ENCODE assay signal across 34 cellular contexts in the genomic region with DNA sequence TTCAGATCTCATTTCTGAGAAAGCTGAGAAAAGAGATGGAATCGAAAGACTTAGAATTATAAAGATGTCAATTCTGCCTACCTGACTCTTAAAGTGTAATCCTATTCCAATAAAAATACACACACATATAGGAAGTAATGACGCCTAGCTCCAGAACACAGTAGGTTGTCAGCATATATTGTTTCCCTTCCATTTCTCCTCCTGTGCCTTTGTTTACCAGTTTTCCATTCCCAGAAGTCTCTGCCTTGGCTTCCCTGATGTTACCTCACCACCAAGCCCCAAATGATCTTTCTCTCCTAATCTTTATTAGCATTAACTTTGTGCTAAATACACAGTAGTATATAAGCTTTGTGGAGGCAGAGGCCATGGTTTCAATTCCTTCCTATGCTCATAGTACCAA. TPM values are rescaled to one million over a fixed set of nuclear protein-coding genes. Genes with fewer than 3 reads are reported as not detected.
"Had no signal": no experiment of that assay in that cellular context is flagged by ENCODE, and none has a peak within 500 bp of the region (broad histone marks: within the 10 kb centered on the region; RNA-seq: fewer than 3 reads in every experiment).

No MANE protein-coding gene starts in this region.

- H3K27ac Mint-ChIP-seq: natural killer cell; nephron; neural progenitor cell; progenitor cell of endocrine pancreas; stimulated activated memory B cell treated with anti-CD40 and anti-IgM and Interleukin-4, amounts not matched to agents 10 μg/mL and 1 μg/mL and 100 μg/mL, for 72 hours; stimulated activated naive CD8-positive, alpha-beta T cell treated with anti-CD3 and anti-CD28 coated beads, Interleukin-15, amount 100 ng/mL, for 72 hours; type B pancreatic cell had no signal

- H2AFZ ChIP-seq: neural progenitor cell, parathyroid adenoma had no signal

- H3K9me3 Mint-ChIP-seq: natural killer cell; nephron; neural progenitor cell; stimulated activated memory B cell treated with anti-CD40 and anti-IgM and Interleukin-4, amounts not matched to agents 10 μg/mL and 1 μg/mL and 100 μg/mL, for 72 hours; stimulated activated naive CD8-positive, alpha-beta T cell treated with anti-CD3 and anti-CD28 coated beads, Interleukin-15, amount 100 ng/mL, for 72 hours; type B pancreatic cell had no signal

- H3K27me3 Mint-ChIP-seq: progenitor cell of endocrine pancreas, type B pancreatic cell had no signal

- H3K9me3 ChIP-seq: ovary, psoas muscle, spleen, suprapubic skin, testis, tibial artery, transverse colon, upper lobe of right lung, uterus had no signal

- H3K79me2 ChIP-seq: parathyroid adenoma had no signal

- H3K4me2 ChIP-seq: neural progenitor cell, smooth muscle cell had no signal

- ATAC-seq: natural killer cell; psoas muscle; right cardiac atrium; sciatic nerve; stimulated activated memory B cell treated with anti-CD40 and anti-IgM and Interleukin-4, amounts not matched to agents 10 μg/mL and 1 μg/mL and 100 μg/mL, for 72 hours; stimulated activated naive CD8-positive, alpha-beta T cell treated with anti-CD3 and anti-CD28 coated beads, Interleukin-15, amount 100 ng/mL, for 72 hours; stimulated activated naive CD8-positive, alpha-beta T cell treated with anti-CD3 and anti-CD28 coated beads, Interleukin-15, Interleukin-2, amounts not matched to agents 100 U/mL and 50 U/mL, for 24 hours; upper lobe of right lung had no signal

- H3K4me1 ChIP-seq: neural progenitor cell, parathyroid adenoma, suprapubic skin, uterus had no signal

- DNase-seq: natural killer cell; occipital lobe; ovary; posterior cingulate gyrus; psoas muscle; right cardiac atrium; spleen; stimulated activated CD4-positive, alpha-beta T cell treated with anti-CD3 and anti-CD28 coated beads, Interleukin-12 subunit alpha, Interleukin-12 subunit beta, amount 100 ng/mL, for 4 hours; stimulated activated CD4-positive, alpha-beta T cell treated with anti-CD3 and anti-CD28 coated beads, Interleukin-1b, Interleukin-23, amount 100 ng/mL, for 48 hours; stimulated activated CD4-positive, alpha-beta T cell treated with anti-CD3 and anti-CD28 coated beads, Interleukin-4, amount 100 ng/mL, for 1 hour; stimulated activated CD4-positive, alpha-beta T cell treated with anti-CD3 and anti-CD28 coated beads, Interleukin-4, amount 100 ng/mL, for 4 hours; stimulated activated CD8-positive, alpha-beta memory T cell treated with anti-CD3 and anti-CD28 coated beads, Interleukin-4, amount 100 ng/mL, for 48 hours; stimulated activated naive CD4-positive, alpha-beta T cell; stimulated activated naive CD8-positive, alpha-beta T cell treated with anti-CD3 and anti-CD28 coated beads, Interleukin-15, amount 100 ng/mL, for 72 hours; stimulated activated naive CD8-positive, alpha-beta T cell treated with anti-CD3 and anti-CD28 coated beads, Interleukin-15, Interleukin-2, amounts not matched to agents 100 U/mL and 50 U/mL, for 24 hours; substantia nigra; testis; tibial artery; transverse colon; upper lobe of right lung; uterus had no signal

- H3K4me3 ChIP-seq: neural progenitor cell, ovary, psoas muscle, skin epidermis, smooth muscle cell, spleen, suprapubic skin, testis, tibial artery, transverse colon, upper lobe of right lung, uterus had no signal

- H3K4me3 Mint-ChIP-seq: natural killer cell; nephron; neural progenitor cell; stimulated activated memory B cell treated with anti-CD40 and anti-IgM and Interleukin-4, amounts not matched to agents 10 μg/mL and 1 μg/mL and 100 μg/mL, for 72 hours; stimulated activated naive CD8-positive, alpha-beta T cell treated with anti-CD3 and anti-CD28 coated beads, Interleukin-15, amount 100 ng/mL, for 72 hours; type B pancreatic cell had no signal

- H3K36me3 ChIP-seq: neural progenitor cell, ovary, spleen, uterus had no signal

- H3K36me3 Mint-ChIP-seq: natural killer cell; neural progenitor cell; stimulated activated memory B cell treated with anti-CD40 and anti-IgM and Interleukin-4, amounts not matched to agents 10 μg/mL and 1 μg/mL and 100 μg/mL, for 72 hours; type B pancreatic cell had no signal

- H3K27me3 ChIP-seq: neural progenitor cell, ovary, spleen, suprapubic skin, testis, tibial artery, upper lobe of right lung, uterus had no signal

- H3K27ac ChIP-seq: neural progenitor cell, ovary, parathyroid adenoma, psoas muscle, skin epidermis, spleen, suprapubic skin, testis, tibial artery, transverse colon, upper lobe of right lung, uterus had no signal

- H3K9ac ChIP-seq: neural progenitor cell, parathyroid adenoma had no signal

RNA-seq across cellular contexts. Expression of a gene that starts 40.0 kb away (rescaled TPM):
- total RNA-seq: natural killer cell, occipital lobe, osteoblast, right cardiac atrium, sciatic nerve, smooth muscle cell, spleen, urinary bladder had no signal
- polyA plus RNA-seq: neural cell, right cardiac atrium had no signal
